ENCODE assay signal across 18 cellular contexts in the genomic region with DNA sequence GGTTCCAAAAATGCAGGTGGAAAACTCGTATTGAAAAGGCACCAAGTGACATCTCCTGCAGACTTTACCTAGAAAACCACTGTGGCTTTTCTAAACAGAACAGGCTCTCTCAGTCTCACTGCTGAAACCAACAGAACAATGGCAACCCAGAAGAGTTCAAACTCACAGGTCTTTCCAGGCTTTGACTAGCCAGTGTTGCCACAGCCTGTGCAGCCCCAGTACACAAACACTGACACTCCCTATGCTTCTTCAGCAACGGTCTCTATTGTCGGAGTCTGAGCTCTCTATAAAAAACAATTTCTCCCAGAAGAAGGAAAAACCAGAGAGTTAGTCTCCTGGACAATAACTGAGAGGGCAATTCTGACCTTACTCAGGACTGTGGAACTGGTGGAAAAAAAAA.
A peak's percentile ranks its signal among the peaks of the same experiment; 100 is the strongest.
DNase-seq lines count a peak whose midpoint lies in the region; ATAC-seq lines count a peak whose summit lies in the region.
"Had no signal": no experiment of that assay in that cellular context is flagged by ENCODE, and none has a peak within 500 bp of the region (broad histone marks: within the 10 kb centered on the region; RNA-seq: fewer than 3 reads in every experiment).

No MANE protein-coding gene starts in this region.

- ATAC-seq in GM18520 (IDR thresholded peaks at IDR 0.05; ENCODE audit: unreplicated experiment), result no peak

- no peaks in the 10 kb centered on the region for H3K4me1 Mint-ChIP-seq in activated CD4-positive, alpha-beta T cell treated with anti-CD3 and anti-CD28 coated beads, Interleukin-2, amount 10 ng/mL, durations not matched to agents 24 days and 14 days
- H3K4me1 Mint-ChIP-seq: CD14-positive monocyte had no signal

- intact Hi-C loops in activated CD4-positive, alpha-beta T cell treated with anti-CD3 and anti-CD28 coated beads, Interleukin-2, amount 10 ng/mL, durations not matched to agents 24 days and 14 days (cut with micrococcal nuclease), result no loop called here

- DNase-seq in activated CD4-positive, alpha-beta T cell treated with anti-CD3 and anti-CD28 coated beads, Interleukin-2, amount 10 ng/mL, durations not matched to agents 24 days and 14 days, result peak; percentile 35
- DNase-seq in activated CD4-positive, alpha-beta T cell treated with anti-CD3 and anti-CD28 coated beads, Interleukin-2, amount 50 U/mL, for 1 hour, result no peak
- peak; percentile 49 for DNase-seq in medulla oblongata (ENCODE audit: extremely low spot score)
- DNase-seq in pons (ENCODE audit: low spot score), result peak; percentile 57
- DNase-seq in SW 1271 (lab: John Stamatoyannopoulos, UW), result no peak
- DNase-seq: ACHN; AML-193; BE2C; CD4-positive, alpha-beta T cell; CD8-positive, alpha-beta memory T cell; DMS 273 treated with DMSO at 0.1 percent for 48 hours; DMS79; GF-D8; GM23248; H7; HCEC 1CT had no signal

- no peak overlapping the region for H3K4me3 Mint-ChIP-seq in activated CD4-positive, alpha-beta T cell treated with anti-CD3 and anti-CD28 coated beads, Interleukin-2, amount 10 ng/mL, durations not matched to agents 24 days and 14 days
- H3K4me3 Mint-ChIP-seq: CD14-positive monocyte; CD4-positive, alpha-beta T cell; CD8-positive, alpha-beta memory T cell had no signal

- H3K27me3 Mint-ChIP-seq in activated CD4-positive, alpha-beta T cell treated with anti-CD3 and anti-CD28 coated beads, Interleukin-2, amount 10 ng/mL, durations not matched to agents 24 days and 14 days, result no peaks in the 10 kb centered on the region
- H3K27me3 Mint-ChIP-seq: CD4-positive, alpha-beta T cell; CD8-positive, alpha-beta memory T cell had no signal

- H3K27ac Mint-ChIP-seq in activated CD4-positive, alpha-beta T cell treated with anti-CD3 and anti-CD28 coated beads, Interleukin-2, amount 10 ng/mL, durations not matched to agents 24 days and 14 days, result no peak overlapping the region
- H3K27ac Mint-ChIP-seq: CD4-positive, alpha-beta T cell had no signal

- H3K36me3 Mint-ChIP-seq in activated CD4-positive, alpha-beta T cell treated with anti-CD3 and anti-CD28 coated beads, Interleukin-2, amount 10 ng/mL, durations not matched to agents 24 days and 14 days (ENCODE audit: low read depth), result peaks cover 53% of the 10 kb centered on the region

- H3K9me3 Mint-ChIP-seq in activated CD4-positive, alpha-beta T cell treated with anti-CD3 and anti-CD28 coated beads, Interleukin-2, amount 10 ng/mL, durations not matched to agents 24 days and 14 days, result no peaks in the 10 kb centered on the region
- H3K9me3 Mint-ChIP-seq: CD4-positive, alpha-beta T cell; CD8-positive, alpha-beta memory T cell had no signal

Comparison
In these comparisons a context has a peak if more than half of its experiments do, and no peak if none do; other contexts are left out.
1. DNase-seq: peak in activated CD4-positive, alpha-beta T cell treated with anti-CD3 and anti-CD28 coated beads, Interleukin-2, amount 10 ng/mL, durations not matched to agents 24 days and 14 days (single experiment), medulla oblongata (single experiment) and pons (single experiment); none in activated CD4-positive, alpha-beta T cell treated with anti-CD3 and anti-CD28 coated beads, Interleukin-2, amount 50 U/mL, for 1 hour (single experiment) and SW 1271 (0 of 2).